Comparison of ENCODE assay signal across 14 cellular contexts in genomic region chr13:48477191-48477855, GRCh38. TPM values are rescaled to one million over a fixed set of nuclear protein-coding genes. Genes with fewer than 3 reads are reported as not detected.
DNase-seq lines count a peak whose midpoint lies in the region; ATAC-seq, FAIRE-seq and TF ChIP-seq lines count a peak whose summit lies in the region.
"Had no signal": no experiment of that assay in that cellular context is flagged by ENCODE, and none has a peak within 500 bp of the region (broad histone marks: within the 10 kb centered on the region; RNA-seq: fewer than 3 reads in every experiment).

No MANE protein-coding gene starts in this region.

- DNase-seq in left ventricle myocardium inferior = no peak
- DNase-seq in heart right ventricle = no peak
- DNase-seq in GM12878 (ENCODE audit: low read depth, low spot score) = no peak
- peak; percentile 15 for DNase-seq in superior temporal gyrus (ENCODE audit: extremely low spot score)
- no peak for DNase-seq in left lung
- DNase-seq in NCI-H2227 (lab: John Stamatoyannopoulos, UW; ENCODE audit: unreplicated experiment) = no peak
- DNase-seq in NCI-H1930 (lab: John Stamatoyannopoulos, UW) = no peak
- DNase-seq: activated CD8-positive, alpha-beta memory T cell treated with anti-CD3 and anti-CD28 coated beads, Interleukin-2, amount 50 U/mL, for 48 hours; H9; ovary had no signal

- H3K9me3 ChIP-seq in left ventricle myocardium inferior (replicated peaks) = no peaks in the 10 kb centered on the region
- H3K9me3 ChIP-seq in heart right ventricle = no peaks in the 10 kb centered on the region
- no peaks in the 10 kb centered on the region; the same call in 1 of the 3 replicates for H3K9me3 ChIP-seq in GM12878 (replicated peaks; ENCODE audit: control insufficient read depth, insufficient read depth, low read length)
- H3K9me3 ChIP-seq in left lung = no peaks in the 10 kb centered on the region
- H3K9me3 ChIP-seq: gastroesophageal sphincter, ovary, thoracic aorta had no signal

- H3K4me1 ChIP-seq in left ventricle myocardium inferior (peaks cover 2% of the 10 kb centered on the region), heart right ventricle (peaks cover 0 to 27% (median 0%) of the 10 kb centered on the region in 9 donors), GM12878 (ENCODE audit: control insufficient read depth, insufficient read depth, low read length) (peaks cover 22% of the 10 kb centered on the region; the same call in 1 of the 2 replicates), left lung (peaks cover 0 to 8% of the 10 kb centered on the region in 2 donors)
- H3K4me1 ChIP-seq: gastroesophageal sphincter had no signal

- CTCF ChIA-PET in GM12878 (lab: Yijun Ruan, JAX) = interaction anchor here (1.5 kb wide), 1 partner anchor 51 kb away, joined by 3 read pairs; no protein-coding TSS in a partner anchor

- H3K27me3 ChIP-seq in left ventricle myocardium inferior (ENCODE audit: low read depth) (no peaks in the 10 kb centered on the region), heart right ventricle (no peaks in the 10 kb centered on the region), GM12878 (replicated peaks in 1 of 2; ENCODE audit: control insufficient read depth in 2 of 2, insufficient read depth in 2 of 2, low read length in 1 of 2) (no peaks in the 10 kb centered on the region), left lung (no peaks in the 10 kb centered on the region)
- H3K27me3 ChIP-seq: gastroesophageal sphincter, ovary had no signal

- SMC1A ChIA-PET in GM12878 (lab: Charles Lee; ENCODE audit: uncharacterized antibody, unreplicated experiment) = interaction anchor here (0.6 to 2.3 kb wide), 6 partner anchors 11 to 732 kb away, joined by 3 to 11 read pairs (median 4); no protein-coding TSS in a partner anchor

- no peaks in the 10 kb centered on the region for H4K20me1 ChIP-seq in GM12878 (ENCODE audit: control insufficient read depth, insufficient read depth)

- in situ Hi-C loops in GM12878 (cut with MboI) = no loop called here

- H3K4me3 ChIP-seq in left ventricle myocardium inferior (peak overlapping the region; percentile 8), heart right ventricle (peak overlapping the region in 4 of 10 donors; percentile 0 to 35 (median 6)), GM12878 (no peak overlapping the region), left lung (no peak overlapping the region)
- H3K4me3 ChIP-seq: gastroesophageal sphincter, ovary, SK-N-MC, thoracic aorta had no signal

- TF ChIP-seq RAD21 in GM12878 (IDR thresholded peaks at IDR 0.05; ENCODE audit: insufficient read depth, low read depth, low read length) = no peak

- H3K4me2 ChIP-seq in GM12878 (ENCODE audit: control insufficient read depth, insufficient read depth) = peak overlapping the region; percentile 46

- intact Hi-C loops in left ventricle myocardium inferior (cut with micrococcal nuclease) = no loop called here
- intact Hi-C loops in heart right ventricle (cut with DNase I) = no loop called here
- intact Hi-C loops in GM12878 (cut with micrococcal nuclease; ENCODE audit: unreplicated experiment) = no loop called here
- intact Hi-C loops in left lung (cut with DNase I) = no loop called here

- RAD21 ChIA-PET in GM12878 (lab: Charles Lee; ENCODE audit: unreplicated experiment) = interaction anchor here (0.8 to 2.0 kb wide), 4 partner anchors 9 to 102 kb away, joined by 3 to 10 read pairs (median 4); no protein-coding TSS in a partner anchor

- no peak for TF ChIP-seq EP300 in GM12878 (IDR thresholded peaks at IDR 0.05; ENCODE audit: borderline replicate concordance in 1 of 2, control insufficient read depth in 1 of 2, low read depth in 2 of 2, low read length in 2 of 2)

- TF ChIP-seq POLR2A in GM12878 (IDR thresholded peaks at IDR 0.05; ENCODE audit: low read depth, low read length) = no peak

- POLR2A ChIA-PET in GM12878 (lab: Charles Lee) = no interaction called here

- 86 to 90% methylated on average over 2 of the region's 2 CpGs for WGBS in heart right ventricle, 2 donors
- 48% methylated on average over 2 of the region's 2 CpGs for WGBS in GM12878 (ENCODE audit: insufficient coverage, insufficient replicate concordance, low lambda C conversion rate, missing lambda C conversion rate)

- no peaks in the 10 kb centered on the region for H3K79me2 ChIP-seq in GM12878 (ENCODE audit: control insufficient read depth, insufficient read depth, low read length)

- TF ChIP-seq CTCF in left ventricle myocardium inferior (IDR thresholded peaks at IDR 0.05; ENCODE audit: borderline replicate concordance) = no peak
- no peak for TF ChIP-seq CTCF in heart right ventricle (IDR thresholded peaks at IDR 0.05)
- TF ChIP-seq CTCF in GM12878 (IDR thresholded peaks at IDR 0.05 in 2 of 3, conservative IDR thresholded peaks at IDR 0.05 in 1 of 3; ENCODE audit: control insufficient read depth in 2 of 3, extremely low read depth in 1 of 3, insufficient read depth in 1 of 3, low read depth in 3 of 3, low read length in 3 of 3) = no peak
- no peak for TF ChIP-seq CTCF in left lung (IDR thresholded peaks at IDR 0.05)

- no peak overlapping the region for H3K9ac ChIP-seq in GM12878 (ENCODE audit: control insufficient read depth, insufficient read depth, low read length)

- BruUV-seq in GM12878 (replicated peaks; lab: Mats Ljungman, UMichigan) = no TSS peak

- H2AFZ ChIP-seq in GM12878 (ENCODE audit: control insufficient read depth, low read depth, low read length) = no peak overlapping the region

- ATAC-seq in heart right ventricle = no peak
- peak; percentile 44 for ATAC-seq in HG02763 (IDR thresholded peaks at IDR 0.05; ENCODE audit: unreplicated experiment)
- peak; percentile 86 for ATAC-seq in GM12878
- no peak for ATAC-seq in left lung
- ATAC-seq: gastroesophageal sphincter had no signal

- H3K27ac ChIP-seq in left ventricle myocardium inferior (replicated peaks) = peak overlapping the region; percentile 34
- peak overlapping the region in 4 of 10 donors; percentile 1 to 74 (median 19) for H3K27ac ChIP-seq in heart right ventricle
- H3K27ac ChIP-seq in GM12878 (ENCODE audit: control insufficient read depth, insufficient read depth) = peak overlapping the region; percentile 33
- no peak overlapping the region for H3K27ac ChIP-seq in left lung
- H3K27ac ChIP-seq: gastroesophageal sphincter, ovary, SK-N-MC had no signal

- H3K36me3 ChIP-seq in left ventricle myocardium inferior (peaks cover 51% of the 10 kb centered on the region), heart right ventricle (peaks cover 0 to 83% (median 5%) of the 10 kb centered on the region in 9 donors), GM12878 (ENCODE audit: control insufficient read depth in 2 of 2, insufficient read depth in 2 of 2, low read length in 1 of 2) (peaks cover 0 to 7% of the 10 kb centered on the region in 2 experiments; a peak in 2 of 4 replicates), left lung (peaks cover 0 to 30% of the 10 kb centered on the region in 2 donors)
- H3K36me3 ChIP-seq: ovary, thoracic aorta had no signal

- peak; percentile 31 for FAIRE-seq in GM12878 (lab: Jason Lieb, UNC)

TF ChIP-seq in GM12878, 131 proteins besides CTCF, POLR2A, EP300 and RAD21 (continues in another document):
- TF ChIP-seq TARDBP (IDR thresholded peaks at IDR 0.05; ENCODE audit: borderline replicate concordance) (no peak), NKRF (conservative IDR thresholded peaks at IDR 0.05) (no peak), RAD51 (IDR thresholded peaks at IDR 0.05) (no peak), CHD2 (IDR thresholded peaks at IDR 0.05; ENCODE audit: borderline replicate concordance, low read depth, low read length) (no peak), IKZF2 (IDR thresholded peaks at IDR 0.05) (peak; percentile 70 to 75), KLF5 (IDR thresholded peaks at IDR 0.05; ENCODE audit: partially characterized antibody) (no peak), NFIC (IDR thresholded peaks at IDR 0.05; ENCODE audit: low read depth, low read length) (peak; percentile 54; the same call in 1 of the 2 replicates), PAX5 (IDR thresholded peaks at IDR 0.05; ENCODE audit: borderline replicate concordance, low read depth, low read length) (no peak), KAT2A (conservative IDR thresholded peaks at IDR 0.05; ENCODE audit: control insufficient read depth, low read depth, low read length) (no peak)

RNA-seq across cellular contexts. Expression of gene RCBTB2, which starts 55.6 kb away (rescaled TPM):
- total RNA-seq in left ventricle myocardium inferior = 14.8 TPM
- 10 to 100 TPM in 9 of 10 donors, 1 to 10 TPM in 1; 8.3 to 16.2 (median 12.2) TPM for total RNA-seq in heart right ventricle
- polyA plus RNA-seq in heart right ventricle = 10 to 100 TPM in 1 of 2 donors, 1 to 10 TPM in 1; 4.9 to 22.9 TPM
- 2.7 and 4.2 TPM in 2 replicates for total RNA-seq in GM12878 (2013; cell fraction: nucleolus; rRNA removed)
- total RNA-seq in GM12878 (2014; rRNA removed) = 5.0 and 6.9 TPM in 2 replicates
- 6.9 and 8.3 TPM in 2 replicates for total RNA-seq in GM12878 (2014; rRNA removed; fragmentation: Illumina TruSeq; extraction: Trizol)
- total RNA-seq in GM12878 (2021) = 5.9 and 7.7 TPM in 2 replicates
- 9.4 TPM for polyA plus RNA-seq in GM12878 (2011; ENCODE audit: low read depth)
- 9.8 and 15.3 TPM in 2 replicates for polyA plus RNA-seq in GM12878 (2011; rRNA removed)
- polyA plus RNA-seq in GM12878 (2011; cell fraction: cytosol; rRNA removed) = 3.9 and 5.7 TPM in 2 replicates
- polyA plus RNA-seq in GM12878 (2011; cell fraction: nucleus; rRNA removed) = 14.0 and 14.2 TPM in 2 replicates
- 9.5 and 16.1 TPM in 2 replicates for polyA plus RNA-seq in GM12878 (2012)
- 7.4 and 8.7 TPM in 2 replicates for polyA plus RNA-seq in GM12878 (2014; fragmentation: Illumina TruSeq; extraction: Trizol)
- 10 to 100 TPM in 1 of 2 experiments, 1 to 10 TPM in 1; 8.7 to 10.4 TPM for polyA plus RNA-seq in GM12878 (2014; fragmentation: Nextera tagmentation; extraction: Ambion mirVana)
- polyA plus RNA-seq in GM12878 (2014; rRNA removed) = 7.5 and 7.7 TPM in 2 replicates
- polyA plus RNA-seq in GM12878 (2016; fragmentation: Nextera tagmentation; extraction: Ambion mirVana) = 10 to 100 TPM; 15.8 to 16.0 TPM
- 6.9 and 8.3 TPM in 2 replicates for polyA minus RNA-seq in GM12878 (2011; rRNA and poly(A)+ RNA removed)
- polyA minus RNA-seq in GM12878 (2011; cell fraction: cytosol; rRNA and poly(A)+ RNA removed) = 1.6 and 1.9 TPM in 2 replicates
- 2.9 and 3.6 TPM in 2 replicates for polyA minus RNA-seq in GM12878 (2011; cell fraction: nucleus; rRNA and poly(A)+ RNA removed)
- 10 to 100 TPM; 17.1 to 17.2 TPM for total RNA-seq in left lung

Comparison
In these comparisons a context has a peak if more than half of its experiments do, and no peak if none do; other contexts are left out.
1. H3K27ac ChIP-seq: peak in left ventricle myocardium inferior (single experiment) and GM12878 (single experiment); none in left lung (0 of 2).
2. ATAC-seq: peak in HG02763 (single experiment) and GM12878 (single experiment); none in heart right ventricle (0 of 8) and left lung (single experiment).